14 cellular contexts compared by ENCODE assay signal in genomic region chr20:15818651-15819071, GRCh38.
DNase-seq lines count a peak whose midpoint lies in the region; ATAC-seq, FAIRE-seq and TF ChIP-seq lines count a peak whose summit lies in the region.
"Had no signal": no experiment of that assay in that cellular context is flagged by ENCODE, and none has a peak within 500 bp of the region (broad histone marks: within the 10 kb centered on the region; RNA-seq: fewer than 3 reads in every experiment).

No MANE protein-coding gene starts in this region.

- DNase-seq in NCI-H748 (lab: John Stamatoyannopoulos, UW; ENCODE audit: unreplicated experiment) (peak; percentile 37), NCI-H748 treated with DMSO at 0.1 percent for 48 hours (lab: John Stamatoyannopoulos, UW) (no peak), NCI-H510A treated with DMSO at 0.1 percent for 48 hours (lab: John Stamatoyannopoulos, UW) (peak; percentile 89), hepatocyte (ENCODE audit: low spot score) (no peak), small intestine (no peak), SW 1271 (lab: John Stamatoyannopoulos, UW) (no peak)
- DNase-seq: CD4-positive, alpha-beta T cell; esophagus squamous epithelium; left cardiac atrium; NCI-H1105; stimulated activated CD4-positive, alpha-beta T cell treated with anti-CD3 and anti-CD28 coated beads, Interleukin-1b, Interleukin-23, amount 100 ng/mL, for 48 hours had no signal

- no peaks in the 10 kb centered on the region for H3K79me2 ChIP-seq in hepatocyte

- TF ChIP-seq CTCF in hepatocyte (IDR thresholded peaks at IDR 0.05; ENCODE audit: poor library complexity), result no peak

- H2AFZ ChIP-seq in hepatocyte, result no peak overlapping the region

- no peaks in the 10 kb centered on the region for H4K20me1 ChIP-seq in hepatocyte (ENCODE audit: insufficient read depth, poor library complexity, severe bottlenecking)

- no peaks in the 10 kb centered on the region for H3K27me3 ChIP-seq in hepatocyte
- no peaks in the 10 kb centered on the region for H3K27me3 ChIP-seq in small intestine (ENCODE audit: control insufficient read depth in 2 of 2, insufficient read depth in 2 of 2, low read length in 2 of 2)
- H3K27me3 ChIP-seq: esophagus squamous epithelium had no signal

- 48% methylated on average over 4 of the region's 4 CpGs for WGBS in hepatocyte (ENCODE audit: low lambda C conversion rate, missing lambda C conversion rate)
- WGBS in small intestine, 3 donors, result 58 to 66% (median 64%) methylated on average over 4 of the region's 4 CpGs

- ATAC-seq in HG02759 (IDR thresholded peaks at IDR 0.05; ENCODE audit: unreplicated experiment) (no peak), GM18502 (IDR thresholded peaks at IDR 0.05; ENCODE audit: poor library complexity, unreplicated experiment) (no peak)
- ATAC-seq: left cardiac atrium had no signal

- H3K4me3 ChIP-seq in hepatocyte (no peak overlapping the region), small intestine (ENCODE audit: low read depth in 1 of 2, low read length in 2 of 2) (no peak overlapping the region)
- H3K4me3 ChIP-seq: esophagus squamous epithelium had no signal

- H3K36me3 ChIP-seq in hepatocyte (replicated peaks; ENCODE audit: insufficient read depth, low read depth) (no peaks in the 10 kb centered on the region), small intestine (ENCODE audit: control insufficient read depth in 2 of 2, insufficient read depth in 2 of 2, low read length in 2 of 2) (no peaks in the 10 kb centered on the region)
- H3K36me3 ChIP-seq: esophagus squamous epithelium had no signal

- H3K4me2 ChIP-seq in hepatocyte, result peak overlapping the region; percentile 9

- H3K4me1 ChIP-seq in hepatocyte (ENCODE audit: insufficient read depth) (no peaks in the 10 kb centered on the region), small intestine (ENCODE audit: control insufficient read depth in 2 of 2, insufficient read depth in 1 of 2, low read depth in 1 of 2, low read length in 1 of 2) (no peaks in the 10 kb centered on the region)
- H3K4me1 ChIP-seq: esophagus squamous epithelium had no signal

- H3K9me3 ChIP-seq in hepatocyte (ENCODE audit: low read depth), result no peaks in the 10 kb centered on the region
- H3K9me3 ChIP-seq in small intestine (ENCODE audit: control insufficient read depth, low read depth), result no peaks in the 10 kb centered on the region
- H3K9me3 ChIP-seq: esophagus squamous epithelium had no signal

- no peaks in the 10 kb centered on the region for H3K9me2 ChIP-seq in hepatocyte (replicated peaks; ENCODE audit: insufficient read depth)

- H3K27ac ChIP-seq in hepatocyte (no peak overlapping the region), small intestine (ENCODE audit: low read depth in 1 of 2, low read length in 1 of 2) (no peak overlapping the region)
- H3K27ac ChIP-seq: esophagus squamous epithelium had no signal

- FAIRE-seq in small intestine (lab: Jason Lieb, UNC), result no peak
- FAIRE-seq: HTR-8/SVneo had no signal

Comparison
In these comparisons a context has a peak if more than half of its experiments do, and no peak if none do; other contexts are left out.
1. DNase-seq: peak in NCI-H748 (single experiment) and NCI-H510A treated with DMSO at 0.1 percent for 48 hours (single experiment); none in NCI-H748 treated with DMSO at 0.1 percent for 48 hours (single experiment), hepatocyte (single experiment), small intestine (single experiment) and SW 1271 (0 of 2).